ENCODE assay signal across 8 cellular contexts in genomic region chr6:27893836-27894807, GRCh38. TPM values are rescaled to one million over a fixed set of nuclear protein-coding genes. Genes with fewer than 3 reads are reported as not detected.
DNase-seq lines count a peak whose midpoint lies in the region; ATAC-seq and TF ChIP-seq lines count a peak whose summit lies in the region.

No MANE protein-coding gene starts in this region.

- H3K4me3 Mint-ChIP-seq in activated naive CD8-positive, alpha-beta T cell treated with anti-CD3 and anti-CD28 coated beads for 36 hours, result no peak overlapping the region

- H3K27ac ChIP-seq in SK-N-MC (peak overlapping the region; percentile 98), osteoblast (ENCODE audit: low read depth, low read length) (peak overlapping the region; percentile 89), transverse colon (peak overlapping the region; percentile 90 to 96 (median 92))

- peak overlapping the region; percentile 93 for H3K4me3 ChIP-seq in NB4 (ENCODE audit: low read depth, low read length)
- peak overlapping the region; percentile 98 for H3K4me3 ChIP-seq in SK-N-MC
- peak overlapping the region; percentile 87 for H3K4me3 ChIP-seq in osteoblast (ENCODE audit: insufficient read depth, low read length)
- H3K4me3 ChIP-seq in transverse colon, result peak overlapping the region; percentile 23 to 80 (median 63)

- H3K79me2 ChIP-seq in osteoblast (ENCODE audit: insufficient read depth, low read length), result no peaks in the 10 kb centered on the region

- H2AFZ ChIP-seq in osteoblast (ENCODE audit: low read length), result peak overlapping the region; percentile 99

- H3K9me3 Mint-ChIP-seq in activated naive CD8-positive, alpha-beta T cell treated with anti-CD3 and anti-CD28 coated beads for 36 hours, result no peaks in the 10 kb centered on the region

- H4K20me1 ChIP-seq in osteoblast (ENCODE audit: insufficient read depth, low read length), result no peaks in the 10 kb centered on the region

- TF ChIP-seq POLR2A in NB4 (IDR thresholded peaks at IDR 0.05; ENCODE audit: extremely low read depth, insufficient read length) (peak; percentile 14), transverse colon (IDR thresholded peaks at IDR 0.05) (no peak)

- H3K9ac ChIP-seq in ES-I3 (ENCODE audit: low read depth, low read length) (peak overlapping the region; percentile 97), SK-N-MC (ENCODE audit: insufficient read length) (peak overlapping the region; percentile 97)

- intact Hi-C loops in head of caudate nucleus (cut with DNase I), result loop anchor here (10.0 kb wide), 1 partner anchor 79 kb away; a partner anchor contains a TSS
- intact Hi-C loops in transverse colon (cut with DNase I; ENCODE audit: low total_unique reads), result loop anchor here (5.0 kb wide), 1 partner anchor 707 kb away; no protein-coding TSS in a partner anchor

- no peak for TF ChIP-seq EP300 in transverse colon (IDR thresholded peaks at IDR 0.05; ENCODE audit: low read depth)

- H3K9me3 ChIP-seq in ES-I3 (ENCODE audit: control insufficient read depth, insufficient read depth, low read length), result no peaks in the 10 kb centered on the region
- H3K9me3 ChIP-seq in SK-N-MC (ENCODE audit: low read depth, low read length), result no peaks in the 10 kb centered on the region
- H3K9me3 ChIP-seq in osteoblast (ENCODE audit: low read depth, low read length), result no peaks in the 10 kb centered on the region
- no peaks in the 10 kb centered on the region for H3K9me3 ChIP-seq in transverse colon

- in situ Hi-C loops in transverse colon (cut with MboI; ENCODE audit: low pct_ligation_motif_present in 1 of 4, low pct_unique_long_range_greater_than_20kb in 1 of 4, low sequenced_read_pairs in 3 of 4), result loop anchor here (10.0 to 25.0 kb wide), 4 partner anchors 89 to 719 kb away; a partner anchor contains a TSS

- peaks cover 3% of the 10 kb centered on the region; the same call in 1 of the 2 replicates for H3K4me1 ChIP-seq in ES-I3 (ENCODE audit: insufficient read depth, low read length)
- peaks cover 28% of the 10 kb centered on the region for H3K4me1 ChIP-seq in osteoblast (ENCODE audit: insufficient read depth, low read length)
- H3K4me1 ChIP-seq in transverse colon, result peaks cover 0 to 54% (median 22%) of the 10 kb centered on the region in 4 donors

- H3K36me3 ChIP-seq in ES-I3 (ENCODE audit: insufficient read depth, low read length) (no peaks in the 10 kb centered on the region), SK-N-MC (ENCODE audit: insufficient read depth, low read length) (no peaks in the 10 kb centered on the region), osteoblast (ENCODE audit: insufficient read depth, low read length) (no peaks in the 10 kb centered on the region), transverse colon (no peaks in the 10 kb centered on the region)

- DNase-seq in NB4 (ENCODE audit: low read depth), result peak; percentile 94
- DNase-seq in SK-N-MC (ENCODE audit: low read depth, low spot score), result no peak
- DNase-seq in activated naive CD8-positive, alpha-beta T cell treated with anti-CD3 and anti-CD28 coated beads for 36 hours, result peak; percentile 78
- peak; percentile 60 to 90 (median 82) for DNase-seq in head of caudate nucleus
- DNase-seq in osteoblast (ENCODE audit: insufficient read length, low spot score, missing footprints), result peak; percentile 65
- peak; percentile 90 for DNase-seq in transverse colon

- H3K27me3 ChIP-seq in osteoblast (ENCODE audit: insufficient read depth, low read length) (no peaks in the 10 kb centered on the region), transverse colon (peaks cover 39% of the 10 kb centered on the region)

- no peak for ATAC-seq in HG03196 (IDR thresholded peaks at IDR 0.05; ENCODE audit: unreplicated experiment)

- peaks cover 47% of the 10 kb centered on the region for H3K4me1 Mint-ChIP-seq in activated naive CD8-positive, alpha-beta T cell treated with anti-CD3 and anti-CD28 coated beads for 36 hours

- no peak for TF ChIP-seq CTCF in NB4 (IDR thresholded peaks at IDR 0.05; ENCODE audit: low read depth, low read length)
- no peak for TF ChIP-seq CTCF in osteoblast (IDR thresholded peaks at IDR 0.05; ENCODE audit: extremely low read depth, low read depth, low read length)
- no peak for TF ChIP-seq CTCF in transverse colon (IDR thresholded peaks at IDR 0.05)

- WGBS in transverse colon (ENCODE audit: low coverage in 1 of 2), 2 donors, result 0% methylated on average over 3 to 47 of the region's 48 CpGs

- no peak overlapping the region for H3K27ac Mint-ChIP-seq in activated naive CD8-positive, alpha-beta T cell treated with anti-CD3 and anti-CD28 coated beads for 36 hours

- H3K4me2 ChIP-seq in osteoblast (ENCODE audit: insufficient read depth, low read length), result peak overlapping the region; percentile 99

- peaks cover 9% of the 10 kb centered on the region for H3K27me3 Mint-ChIP-seq in activated naive CD8-positive, alpha-beta T cell treated with anti-CD3 and anti-CD28 coated beads for 36 hours

- peaks cover 10% of the 10 kb centered on the region for H3K36me3 Mint-ChIP-seq in activated naive CD8-positive, alpha-beta T cell treated with anti-CD3 and anti-CD28 coated beads for 36 hours

RNA-seq across cellular contexts. Expression of gene OR2B2, which starts 18.1 kb away (rescaled TPM):
- not detected for total RNA-seq in activated naive CD8-positive, alpha-beta T cell treated with anti-CD3 and anti-CD28 coated beads for 36 hours
- total RNA-seq in osteoblast (not detected in 2 replicates), transverse colon (not detected)
